In genomic region chr17:58665946-58666857, GRCh38 we compare ENCODE assay signal across 11 cellular contexts. TPM values are rescaled to one million over a fixed set of nuclear protein-coding genes. Genes with fewer than 3 reads are reported as not detected.
DNase-seq lines count a peak whose midpoint lies in the region; ATAC-seq, FAIRE-seq and TF ChIP-seq lines count a peak whose summit lies in the region.
"Had no signal": no experiment of that assay in that cellular context is flagged by ENCODE, and none has a peak within 500 bp of the region (broad histone marks: within the 10 kb centered on the region; RNA-seq: fewer than 3 reads in every experiment).

No MANE protein-coding gene starts in this region.

- H3K27me3 Mint-ChIP-seq in stimulated activated naive CD8-positive, alpha-beta T cell treated with anti-CD3 and anti-CD28 coated beads, Interleukin-15, Interleukin-2, amounts not matched to agents 100 ng/mL and 50 ng/mL, for 24 hours, result peaks cover 14% of the 10 kb centered on the region
- H3K27me3 Mint-ChIP-seq in activated T-helper 1 cell treated with anti-CD3 and anti-CD28 coated beads, Interleukin-12 subunit alpha, Interleukin-12 subunit beta, Interleukin-2, Interleukin-4 antibody, amounts not matched to agents 30 ng/mL and 10 ng/mL and 1 ng/mL, durations not matched to agents 14 hours and 24 hours and 36 hours (ENCODE audit: insufficient read depth), result peaks cover 10% of the 10 kb centered on the region

- no peak overlapping the region for H3K27ac Mint-ChIP-seq in stimulated activated naive CD8-positive, alpha-beta T cell treated with anti-CD3 and anti-CD28 coated beads, Interleukin-15, Interleukin-2, amounts not matched to agents 100 ng/mL and 50 ng/mL, for 24 hours
- no peak overlapping the region for H3K27ac Mint-ChIP-seq in activated T-helper 1 cell treated with anti-CD3 and anti-CD28 coated beads, Interleukin-12 subunit alpha, Interleukin-12 subunit beta, Interleukin-2, Interleukin-4 antibody, amounts not matched to agents 30 ng/mL and 10 ng/mL and 1 ng/mL, durations not matched to agents 14 hours and 24 hours and 36 hours

- ATAC-seq in stimulated activated naive CD8-positive, alpha-beta T cell treated with anti-CD3 and anti-CD28 coated beads, Interleukin-15, Interleukin-2, amounts not matched to agents 100 U/mL and 50 U/mL, for 24 hours, result no peak
- ATAC-seq in GM18870 (IDR thresholded peaks at IDR 0.05; ENCODE audit: unreplicated experiment), result no peak

- no peaks in the 10 kb centered on the region for H3K9me3 ChIP-seq in mucosa of rectum (ENCODE audit: control insufficient read depth in 2 of 2, low read length in 2 of 2)

- peaks cover 9% of the 10 kb centered on the region for H3K4me1 Mint-ChIP-seq in stimulated activated naive CD8-positive, alpha-beta T cell treated with anti-CD3 and anti-CD28 coated beads, Interleukin-15, Interleukin-2, amounts not matched to agents 100 ng/mL and 50 ng/mL, for 24 hours (ENCODE audit: low read depth)
- peaks cover 10% of the 10 kb centered on the region for H3K4me1 Mint-ChIP-seq in activated T-helper 1 cell treated with anti-CD3 and anti-CD28 coated beads, Interleukin-12 subunit alpha, Interleukin-12 subunit beta, Interleukin-2, Interleukin-4 antibody, amounts not matched to agents 30 ng/mL and 10 ng/mL and 1 ng/mL, durations not matched to agents 14 hours and 24 hours and 36 hours (ENCODE audit: low read depth)

- no peak overlapping the region for H3K27ac ChIP-seq in mucosa of rectum (ENCODE audit: low read depth in 2 of 2, low read length in 2 of 2)

- H3K4me3 Mint-ChIP-seq in stimulated activated naive CD8-positive, alpha-beta T cell treated with anti-CD3 and anti-CD28 coated beads, Interleukin-15, Interleukin-2, amounts not matched to agents 100 ng/mL and 50 ng/mL, for 24 hours, result peak overlapping the region; percentile 22
- peak overlapping the region; percentile 16 for H3K4me3 Mint-ChIP-seq in activated T-helper 1 cell treated with anti-CD3 and anti-CD28 coated beads, Interleukin-12 subunit alpha, Interleukin-12 subunit beta, Interleukin-2, Interleukin-4 antibody, amounts not matched to agents 30 ng/mL and 10 ng/mL and 1 ng/mL, durations not matched to agents 14 hours and 24 hours and 36 hours

- no peaks in the 10 kb centered on the region for H3K27me3 ChIP-seq in mucosa of rectum (ENCODE audit: control insufficient read depth in 2 of 2, insufficient read depth in 2 of 2, low read length in 2 of 2)

- H3K4me3 ChIP-seq in mucosa of rectum (ENCODE audit: low read length in 2 of 2), result peak overlapping the region; percentile 41 to 59

- no peak overlapping the region for H3K9ac ChIP-seq in mucosa of rectum (ENCODE audit: low read depth in 1 of 2, low read length in 2 of 2)

- H3K36me3 ChIP-seq in mucosa of rectum (ENCODE audit: control insufficient read depth in 2 of 2, insufficient read depth in 2 of 2, low read length in 2 of 2), result no peaks in the 10 kb centered on the region

- no peaks in the 10 kb centered on the region for H3K36me3 Mint-ChIP-seq in stimulated activated naive CD8-positive, alpha-beta T cell treated with anti-CD3 and anti-CD28 coated beads, Interleukin-15, Interleukin-2, amounts not matched to agents 100 ng/mL and 50 ng/mL, for 24 hours (ENCODE audit: low read depth)
- H3K36me3 Mint-ChIP-seq in activated T-helper 1 cell treated with anti-CD3 and anti-CD28 coated beads, Interleukin-12 subunit alpha, Interleukin-12 subunit beta, Interleukin-2, Interleukin-4 antibody, amounts not matched to agents 30 ng/mL and 10 ng/mL and 1 ng/mL, durations not matched to agents 14 hours and 24 hours and 36 hours (ENCODE audit: low read depth), result peaks cover 1% of the 10 kb centered on the region

- no peak for DNase-seq in stimulated activated naive CD8-positive, alpha-beta T cell treated with anti-CD3 and anti-CD28 coated beads, Interleukin-15, Interleukin-2, amounts not matched to agents 100 U/mL and 50 U/mL, for 24 hours
- no peak for DNase-seq in activated T-helper 1 cell treated with anti-CD3 and anti-CD28 coated beads, Interleukin-12 subunit alpha, Interleukin-12 subunit beta, Interleukin-2, Interleukin-4 antibody, amounts not matched to agents 30 ng/mL and 10 ng/mL and 1 ng/mL, durations not matched to agents 14 hours and 24 hours and 36 hours (ENCODE audit: low spot score)
- DNase-seq in NCI-H2196 treated with DMSO at 0.1 percent for 48 hours (lab: John Stamatoyannopoulos, UW; ENCODE audit: unreplicated experiment) (no peak), GM12891 (ENCODE audit: insufficient read length, low spot score) (no peak), HTR-8/SVneo (ENCODE audit: insufficient read length, low spot score) (no peak)
- DNase-seq: NCI-H2171 had no signal

- H3K4me1 ChIP-seq in mucosa of rectum (ENCODE audit: control insufficient read depth in 2 of 2, insufficient read depth in 2 of 2, low read length in 2 of 2), result no peaks in the 10 kb centered on the region

- no peak for TF ChIP-seq POLR2A in GM12891 (IDR thresholded peaks at IDR 0.05; ENCODE audit: low read depth, low read length)

- H3K9me3 Mint-ChIP-seq in stimulated activated naive CD8-positive, alpha-beta T cell treated with anti-CD3 and anti-CD28 coated beads, Interleukin-15, Interleukin-2, amounts not matched to agents 100 ng/mL and 50 ng/mL, for 24 hours, result no peaks in the 10 kb centered on the region
- H3K9me3 Mint-ChIP-seq in activated T-helper 1 cell treated with anti-CD3 and anti-CD28 coated beads, Interleukin-12 subunit alpha, Interleukin-12 subunit beta, Interleukin-2, Interleukin-4 antibody, amounts not matched to agents 30 ng/mL and 10 ng/mL and 1 ng/mL, durations not matched to agents 14 hours and 24 hours and 36 hours, result no peaks in the 10 kb centered on the region

- intact Hi-C loops in activated T-helper 1 cell treated with anti-CD3 and anti-CD28 coated beads, Interleukin-12 subunit alpha, Interleukin-12 subunit beta, Interleukin-2, Interleukin-4 antibody, amounts not matched to agents 30 ng/mL and 10 ng/mL and 1 ng/mL, durations not matched to agents 14 hours and 24 hours and 36 hours (cut with micrococcal nuclease), result no loop called here

- FAIRE-seq in GM12891 (lab: Jason Lieb, UNC) (no peak), HTR-8/SVneo (lab: Jason Lieb, UNC) (no peak)
- FAIRE-seq: endometrium, islet of Langerhans had no signal

TF ChIP-seq in GM12891, 5 proteins besides CTCF, POLR2A, EP300 and RAD21:
- TF ChIP-seq POLR2AphosphoS5 (IDR thresholded peaks at IDR 0.05; ENCODE audit: low read depth, low read length) (no peak), SPI1 (IDR thresholded peaks at IDR 0.05; ENCODE audit: low read depth, low read length) (no peak), TAF1 (IDR thresholded peaks at IDR 0.05; ENCODE audit: low read depth, low read length) (no peak), PAX5 (IDR thresholded peaks at IDR 0.05; ENCODE audit: insufficient read depth, low read length, severe bottlenecking) (no peak), POU2F2 (IDR thresholded peaks at IDR 0.05; ENCODE audit: low read depth, low read length) (no peak)

RNA-seq across cellular contexts. Expression of gene TEX14, which starts 25.6 kb away (rescaled TPM):
- 0.13 and 0.17 TPM in 2 replicates for total RNA-seq in activated T-helper 1 cell treated with anti-CD3 and anti-CD28 coated beads, Interleukin-12 subunit alpha, Interleukin-12 subunit beta, Interleukin-2, Interleukin-4 antibody, amounts not matched to agents 30 ng/mL and 10 ng/mL and 1 ng/mL, durations not matched to agents 14 hours and 24 hours and 36 hours
- polyA plus RNA-seq in GM12891 (2012; ENCODE audit: low read depth, missing spikeins), result 1.6 TPM

RNA-seq across cellular contexts. Expression of gene RAD51C, which starts 26.2 kb away (rescaled TPM):
- 86.3 and 91.2 TPM in 2 replicates for total RNA-seq in activated T-helper 1 cell treated with anti-CD3 and anti-CD28 coated beads, Interleukin-12 subunit alpha, Interleukin-12 subunit beta, Interleukin-2, Interleukin-4 antibody, amounts not matched to agents 30 ng/mL and 10 ng/mL and 1 ng/mL, durations not matched to agents 14 hours and 24 hours and 36 hours
- polyA plus RNA-seq in GM12891 (2012; ENCODE audit: low read depth, missing spikeins), result 72.4 TPM
